Comparison of ENCODE assay signal across 1 cellular context in the genomic region with DNA sequence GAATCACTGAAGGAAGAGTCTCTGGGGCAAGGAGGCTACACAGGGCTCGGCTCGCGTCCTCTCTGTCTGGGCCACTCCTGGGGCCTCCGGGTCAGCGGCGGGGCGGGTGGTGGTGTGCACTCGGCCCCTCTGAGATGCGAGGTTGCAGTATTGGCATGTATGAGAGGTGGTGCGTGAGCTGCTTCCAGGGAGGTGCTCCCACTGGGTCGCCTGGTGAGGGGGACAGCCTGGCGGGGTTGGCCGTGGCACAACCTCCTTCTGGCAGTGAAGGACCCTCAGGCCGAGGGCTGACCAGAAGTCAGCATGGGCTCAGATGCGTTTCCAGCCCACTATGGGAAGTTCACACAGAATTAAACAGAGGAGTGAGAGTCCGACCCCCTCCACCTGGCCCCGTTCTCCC.
TF ChIP-seq lines count a peak whose summit lies in the region.

No MANE protein-coding gene starts in this region.

TF ChIP-seq in HepG2, 621 proteins besides CTCF, POLR2A, EP300 and RAD21:
- peak; percentile 43; the same call in 1 of the 2 replicates for TF ChIP-seq ZNF263 (CRISPR knock-in tag; IDR thresholded peaks at IDR 0.05)
- 0 out of 2 replicates have a peak, but pooled peaks have one; percentile 9 for TF ChIP-seq ZBTB42 (CRISPR knock-in tag; IDR thresholded peaks at IDR 0.05)
- TF ChIP-seq ZMYM2 (CRISPR knock-in tag; IDR thresholded peaks at IDR 0.05): 0 out of 2 replicates have a peak, but pooled peaks have one; percentile 41
- TF ChIP-seq GFI1 (CRISPR knock-in tag; IDR thresholded peaks at IDR 0.05; ENCODE audit: borderline replicate concordance): 0 out of 2 replicates have a peak, but pooled peaks have one; percentile 17
- no peak for TF ChIP-seq SP2 (CRISPR knock-in tag; IDR thresholded peaks at IDR 0.05)
- TF ChIP-seq, protein P1, sequence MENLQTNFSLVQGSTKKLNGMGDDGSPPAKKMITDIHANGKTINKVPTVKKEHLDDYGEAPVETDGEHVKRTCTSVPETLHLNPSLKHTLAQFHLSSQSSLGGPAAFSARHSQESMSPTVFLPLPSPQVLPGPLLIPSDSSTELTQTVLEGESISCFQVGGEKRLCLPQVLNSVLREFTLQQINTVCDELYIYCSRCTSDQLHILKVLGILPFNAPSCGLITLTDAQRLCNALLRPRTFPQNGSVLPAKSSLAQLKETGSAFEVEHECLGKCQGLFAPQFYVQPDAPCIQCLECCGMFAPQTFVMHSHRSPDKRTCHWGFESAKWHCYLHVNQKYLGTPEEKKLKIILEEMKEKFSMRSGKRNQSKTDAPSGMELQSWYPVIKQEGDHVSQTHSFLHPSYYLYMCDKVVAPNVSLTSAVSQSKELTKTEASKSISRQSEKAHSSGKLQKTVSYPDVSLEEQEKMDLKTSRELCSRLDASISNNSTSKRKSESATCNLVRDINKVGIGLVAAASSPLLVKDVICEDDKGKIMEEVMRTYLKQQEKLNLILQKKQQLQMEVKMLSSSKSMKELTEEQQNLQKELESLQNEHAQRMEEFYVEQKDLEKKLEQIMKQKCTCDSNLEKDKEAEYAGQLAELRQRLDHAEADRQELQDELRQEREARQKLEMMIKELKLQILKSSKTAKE (CRISPR knock-in tag; IDR thresholded peaks at IDR 0.05; ENCODE audit: borderline replicate concordance): no peak
